In genomic region chr1:220529530-220529920, GRCh38 we compare ENCODE assay signal across 8 cellular contexts. TPM values are rescaled to one million over a fixed set of nuclear protein-coding genes. Genes with fewer than 3 reads are reported as not detected.
DNase-seq lines count a peak whose midpoint lies in the region; ATAC-seq and TF ChIP-seq lines count a peak whose summit lies in the region.

No MANE protein-coding gene starts in this region.

- CTCF ChIA-PET in PC-9 (lab: Charles Lee) = no interaction called here

- DNase-seq in ELF-1 (ENCODE audit: low read depth, low spot score) (peak; percentile 8), PC-9 (no peak), fibroblast of mammary gland (ENCODE audit: low read depth) (no peak), prostate gland (ENCODE audit: low spot score) (no peak), GM13977 (ENCODE audit: low spot score) (no peak), MG63 (no peak)
- DNase-seq in activated CD4-positive, alpha-beta T cell treated with anti-CD3 and anti-CD28 coated beads for 4 hours = no peak

- intact Hi-C loops in PC-9 (cut with micrococcal nuclease; ENCODE audit: unreplicated experiment) = loop anchor here (5.0 kb wide), 2 partner anchors 232 to 248 kb away; no protein-coding TSS in a partner anchor
- intact Hi-C loops in prostate gland (cut with DNase I) = loop anchor here (5.0 kb wide), 1 partner anchor 257 kb away; the partner anchor contains the start of gene RAB3GAP2

- H3K27ac ChIP-seq in PC-9 = no peak overlapping the region
- peak overlapping the region in 1 of 2 donors; percentile 80 for H3K27ac ChIP-seq in prostate gland

- H3K36me3 ChIP-seq in PC-9 (ENCODE audit: low read depth) = no peaks in the 10 kb centered on the region
- no peaks in the 10 kb centered on the region for H3K36me3 ChIP-seq in prostate gland
- no peaks in the 10 kb centered on the region for H3K36me3 ChIP-seq in MG63

- no peaks in the 10 kb centered on the region for H3K27me3 ChIP-seq in PC-9 (ENCODE audit: insufficient read depth, low read depth)
- no peaks in the 10 kb centered on the region for H3K27me3 ChIP-seq in prostate gland (replicated peaks; ENCODE audit: insufficient read depth)
- peaks cover 84% of the 10 kb centered on the region for H3K27me3 ChIP-seq in MG63

- WGBS in prostate gland = 18% methylated on average over 3 of the region's 3 CpGs

- peak overlapping the region; percentile 78 for H3K4me2 ChIP-seq in PC-9

- H3K9me2 ChIP-seq in PC-9 (ENCODE audit: insufficient read depth) = no peaks in the 10 kb centered on the region

- BruUV-seq in PC-9 (replicated peaks; lab: Mats Ljungman, UMichigan) = TSS peak; percentile 64

- POLR2A ChIA-PET in PC-9 (lab: Charles Lee; ENCODE audit: unreplicated experiment) = no interaction called here

- H2AFZ ChIP-seq in PC-9 = peak overlapping the region; percentile 98

- no peaks in the 10 kb centered on the region for H3F3A ChIP-seq in PC-9 (ENCODE audit: insufficient read depth, low read depth)

- ATAC-seq in GM18909 (IDR thresholded peaks at IDR 0.05; ENCODE audit: poor library complexity, unreplicated experiment) = no peak

- H3K4me3 ChIP-seq in PC-9 (peak overlapping the region; percentile 97; the same call in 1 of the 2 replicates), fibroblast of mammary gland (ENCODE audit: control insufficient read depth, low read depth, low read length) (peak overlapping the region; percentile 68), prostate gland (peak overlapping the region; percentile 65 to 79), MG63 (no peak overlapping the region)

- H3K79me2 ChIP-seq in PC-9 (ENCODE audit: low read depth) = no peaks in the 10 kb centered on the region

- TF ChIP-seq CTCF in PC-9 (conservative IDR thresholded peaks at IDR 0.05) (no peak), fibroblast of mammary gland (conservative IDR thresholded peaks at IDR 0.05; ENCODE audit: control insufficient read depth, insufficient read depth, low read depth, low read length) (no peak), prostate gland (IDR thresholded peaks at IDR 0.05) (no peak), GM13977 (IDR thresholded peaks at IDR 0.05; ENCODE audit: extremely low read depth, insufficient read depth, missing control alignments) (no peak)

- H3K9me3 ChIP-seq in PC-9 (ENCODE audit: insufficient read depth, low read depth) (peaks cover 6% of the 10 kb centered on the region; the same call in 1 of the 2 replicates), prostate gland (no peaks in the 10 kb centered on the region), MG63 (peaks cover 6% of the 10 kb centered on the region; the same call in 1 of the 2 replicates)

- H3K4me1 ChIP-seq in PC-9 (replicated peaks; ENCODE audit: insufficient read depth) (peaks cover 28% of the 10 kb centered on the region), prostate gland (replicated peaks) (no peaks in the 10 kb centered on the region)

- in situ Hi-C loops in GM13977 (cut with MboI; ENCODE audit: low pct_unique_long_range_greater_than_20kb, low sequenced_read_pairs, unreplicated experiment) = no loop called here

- no peak for TF ChIP-seq POLR2A in prostate gland (IDR thresholded peaks at IDR 0.05)

- H4K20me1 ChIP-seq in PC-9 (ENCODE audit: insufficient read depth) = no peaks in the 10 kb centered on the region

RNA-seq across cellular contexts. Expression of gene MARK1, which starts 1.6 kb away (rescaled TPM):
- 0.93 and 1.9 TPM in 2 replicates for total RNA-seq in PC-9 (2021)
- 10 to 100 TPM in 1 of 2 donors, 1 to 10 TPM in 1; 7.2 to 20.9 TPM for total RNA-seq in prostate gland
- not detected in 2 replicates for total RNA-seq in MG63 (2014; rRNA removed; shearing (Covaris generic); ENCODE audit: low replicate concordance)
